In genomic region chr2:171147081-171147480, GRCh38 we compare ENCODE assay signal across 1 cellular context.
TF ChIP-seq lines count a peak whose summit lies in the region.

No MANE protein-coding gene starts in this region.

TF ChIP-seq in WTC11, 78 proteins besides CTCF, POLR2A, EP300 and RAD21 (continued from another document):
- no peak for TF ChIP-seq ZNF532 (CRISPR knock-in tag; IDR thresholded peaks at IDR 0.05; ENCODE audit: borderline replicate concordance)
- no peak for TF ChIP-seq HMGA2 (CRISPR knock-in tag; IDR thresholded peaks at IDR 0.05)
- TF ChIP-seq GABPB1 (CRISPR knock-in tag; IDR thresholded peaks at IDR 0.05): no peak
- TF ChIP-seq SMAD3 (CRISPR knock-in tag; IDR thresholded peaks at IDR 0.05; ENCODE audit: borderline replicate concordance): no peak
- TF ChIP-seq ZNF425 (CRISPR knock-in tag; conservative IDR thresholded peaks at IDR 0.05): no peak
